ENCODE assay signal across 25 cellular contexts in genomic region chr12:68944296-68945076, GRCh38.
"Had no signal": no experiment of that assay in that cellular context is flagged by ENCODE, and none has a peak within 500 bp of the region (broad histone marks: within the 10 kb centered on the region; RNA-seq: fewer than 3 reads in every experiment).

No MANE protein-coding gene starts in this region.

- H3K27me3 ChIP-seq: SJSA1 had no signal

- H3K9me3 ChIP-seq: SJSA1 had no signal

- H3K36me3 ChIP-seq: SJSA1 had no signal

- DNase-seq: activated CD4-positive, alpha-beta T cell treated with anti-CD3 and anti-CD28 coated beads for 48 hours; activated CD4-positive, alpha-beta T cell treated with anti-CD3 and anti-CD28 coated beads, Interleukin-2, amount 50 U/mL, for 4 hours; activated CD8-positive, alpha-beta memory T cell treated with anti-CD3 and anti-CD28 coated beads for 24 hours; activated gamma-delta T cell; activated naive CD4-positive, alpha-beta T cell treated with anti-CD3 and anti-CD28 coated beads, Interleukin-2, amount 10 ng/mL, durations not matched to agents 7 days and 5 days; activated naive CD8-positive, alpha-beta T cell treated with anti-CD3 and anti-CD28 coated beads for 36 hours; activated T-cell treated with anti-CD3 and anti-CD28 coated beads, Interleukin-2, amount 50 U/mL, for 4 hours; anterior cingulate cortex; caudate nucleus; Kasumi-1; KBM-7; NCI-H1105 treated with DMSO at 0.1 percent for 48 hours; NCI-H1436 treated with DMSO at 0.1 percent for 48 hours; NCI-H187; NCI-H2081; NCI-H510A treated with DMSO at 0.1 percent for 48 hours; NCI-H69; PC-3; SHP77; SW 1271 had no signal

- H3K27ac ChIP-seq: SJSA1 had no signal

- H3K4me3 Mint-ChIP-seq: activated naive CD4-positive, alpha-beta T cell treated with anti-CD3 and anti-CD28 coated beads, Interleukin-2, amount 10 ng/mL, durations not matched to agents 7 days and 5 days; activated naive CD8-positive, alpha-beta T cell treated with anti-CD3 and anti-CD28 coated beads for 36 hours; activated T-cell treated with anti-CD3 and anti-CD28 coated beads, Interleukin-2, amount 50 U/mL, for 4 hours; activated T-helper 17 cell treated with anti-CD3 and anti-CD28 coated beads, Interleukin-2, amount 50 U/mL, for 72 hours; T-helper 1 cell treated with Interleukin-12 subunit alpha and Interleukin-12 subunit beta and Interleukin-4 antibody, amounts not matched to agents 30 μg/mL and 1 μg/mL, for 36 hours had no signal

- H3K27me3 Mint-ChIP-seq: activated T-helper 17 cell treated with anti-CD3 and anti-CD28 coated beads, Interleukin-2, amount 50 U/mL, for 72 hours had no signal

- H3K36me3 Mint-ChIP-seq: activated naive CD4-positive, alpha-beta T cell treated with anti-CD3 and anti-CD28 coated beads, Interleukin-2, amount 10 ng/mL, durations not matched to agents 7 days and 5 days; activated naive CD8-positive, alpha-beta T cell treated with anti-CD3 and anti-CD28 coated beads for 36 hours had no signal

- H3K27ac Mint-ChIP-seq: activated naive CD4-positive, alpha-beta T cell treated with anti-CD3 and anti-CD28 coated beads, Interleukin-2, amount 10 ng/mL, durations not matched to agents 7 days and 5 days; activated naive CD8-positive, alpha-beta T cell treated with anti-CD3 and anti-CD28 coated beads for 36 hours; activated T-helper 17 cell treated with anti-CD3 and anti-CD28 coated beads, Interleukin-2, amount 50 U/mL, for 72 hours; T-helper 1 cell treated with Interleukin-12 subunit alpha and Interleukin-12 subunit beta and Interleukin-4 antibody, amounts not matched to agents 30 μg/mL and 1 μg/mL, for 36 hours had no signal

- H3K9me3 Mint-ChIP-seq: activated naive CD4-positive, alpha-beta T cell treated with anti-CD3 and anti-CD28 coated beads, Interleukin-2, amount 10 ng/mL, durations not matched to agents 7 days and 5 days; activated naive CD8-positive, alpha-beta T cell treated with anti-CD3 and anti-CD28 coated beads for 36 hours; activated T-cell treated with anti-CD3 and anti-CD28 coated beads, Interleukin-2, amount 50 U/mL, for 4 hours; activated T-helper 17 cell treated with anti-CD3 and anti-CD28 coated beads, Interleukin-2, amount 50 U/mL, for 72 hours; T-helper 1 cell treated with Interleukin-12 subunit alpha and Interleukin-12 subunit beta and Interleukin-4 antibody, amounts not matched to agents 30 μg/mL and 1 μg/mL, for 36 hours had no signal

- H3K4me1 Mint-ChIP-seq: activated naive CD4-positive, alpha-beta T cell treated with anti-CD3 and anti-CD28 coated beads, Interleukin-2, amount 10 ng/mL, durations not matched to agents 7 days and 5 days; activated naive CD8-positive, alpha-beta T cell treated with anti-CD3 and anti-CD28 coated beads for 36 hours; activated T-helper 17 cell treated with anti-CD3 and anti-CD28 coated beads, Interleukin-2, amount 50 U/mL, for 72 hours had no signal

- H3K4me1 ChIP-seq: SJSA1 had no signal

- ATAC-seq: activated CD4-positive, CD25-positive, alpha-beta regulatory T cell treated with anti-CD3 and anti-CD28 coated beads, Interleukin-2, amount 50 U/mL, for 24 hours; activated T-cell treated with anti-CD3 and anti-CD28 coated beads, Interleukin-2, amount 50 U/mL, for 4 hours; activated T-helper 17 cell treated with anti-CD3 and anti-CD28 coated beads, Interleukin-2, amount 50 U/mL, for 72 hours; PC-3; SK-N-SH treated with all-trans-retinoic acid at 6 μM for 48 hours had no signal

- H3K4me3 ChIP-seq: SJSA1 had no signal
